1 cellular context compared by ENCODE assay signal in genomic region chr7:106071999-106072714, GRCh38.
TF ChIP-seq lines count a peak whose summit lies in the region.

No MANE protein-coding gene starts in this region.

TF ChIP-seq in HepG2, 621 proteins besides CTCF, POLR2A, EP300 and RAD21 (continued from another document and continues in another):
- TF ChIP-seq IKZF5 (CRISPR knock-in tag; IDR thresholded peaks at IDR 0.05) (0 out of 2 replicates have a peak, but pooled peaks have one; percentile 32), THAP7 (CRISPR knock-in tag; IDR thresholded peaks at IDR 0.05) (no peak), ZMYM2 (CRISPR knock-in tag; IDR thresholded peaks at IDR 0.05) (0 out of 2 replicates have a peak, but pooled peaks have one; percentile 55), FOXA3 (CRISPR knock-in tag; IDR thresholded peaks at IDR 0.05) (peak; percentile 89), PHB2 (IDR thresholded peaks at IDR 0.05; ENCODE audit: partially characterized antibody) (no peak), SALL2 (CRISPR knock-in tag; IDR thresholded peaks at IDR 0.05) (no peak), RBM22 (optimal IDR thresholded peaks at IDR 0.05; ENCODE audit: low read length) (no peak), ZNF737 (CRISPR knock-in tag; IDR thresholded peaks at IDR 0.05; ENCODE audit: borderline replicate concordance) (no peak), ZNF781 (CRISPR knock-in tag; IDR thresholded peaks at IDR 0.05; ENCODE audit: borderline replicate concordance, not compliant biosample characterization) (no peak), ZUFSP (CRISPR knock-in tag; IDR thresholded peaks at IDR 0.05; ENCODE audit: borderline replicate concordance) (no peak), SMC3 (IDR thresholded peaks at IDR 0.05; ENCODE audit: low read length) (no peak), HNRNPUL1 (IDR thresholded peaks at IDR 0.05; ENCODE audit: low read depth, low read length) (no peak), TFDP1 (CRISPR knock-in tag; IDR thresholded peaks at IDR 0.05; ENCODE audit: borderline replicate concordance) (no peak), ZNF720 (CRISPR knock-in tag; IDR thresholded peaks at IDR 0.05) (no peak), SPEN (CRISPR knock-in tag; IDR thresholded peaks at IDR 0.05; ENCODE audit: low read depth) (no peak), ZSCAN31 (CRISPR knock-in tag; IDR thresholded peaks at IDR 0.05; ENCODE audit: low read depth) (no peak), HOXD1 (CRISPR knock-in tag; IDR thresholded peaks at IDR 0.05) (no peak), ZNF382 (CRISPR knock-in tag; IDR thresholded peaks at IDR 0.05; ENCODE audit: borderline replicate concordance) (no peak), ZNF546 (CRISPR knock-in tag; conservative IDR thresholded peaks at IDR 0.05) (no peak), MIER2 (CRISPR knock-in tag; IDR thresholded peaks at IDR 0.05) (no peak), PCBP2 (optimal IDR thresholded peaks at IDR 0.05; ENCODE audit: low read depth, low read length, poor library complexity, severe bottlenecking) (no peak), FOSL1 (CRISPR knock-in tag; IDR thresholded peaks at IDR 0.05; ENCODE audit: borderline replicate concordance) (no peak), ZNF460 (CRISPR knock-in tag; IDR thresholded peaks at IDR 0.05; ENCODE audit: borderline replicate concordance) (no peak), ZNF792 (CRISPR knock-in tag; IDR thresholded peaks at IDR 0.05) (no peak), ZNF614 (CRISPR knock-in tag; IDR thresholded peaks at IDR 0.05; ENCODE audit: borderline replicate concordance) (peak; percentile 62; the same call in 1 of the 2 replicates), ZNF354B (CRISPR knock-in tag; IDR thresholded peaks at IDR 0.05) (no peak), SP140L (CRISPR knock-in tag; IDR thresholded peaks at IDR 0.05; ENCODE audit: borderline replicate concordance) (no peak), MTA3 (CRISPR knock-in tag; IDR thresholded peaks at IDR 0.05) (no peak), ZBTB26 (CRISPR knock-in tag; IDR thresholded peaks at IDR 0.05; ENCODE audit: borderline replicate concordance) (no peak), ATF2 (CRISPR knock-in tag; IDR thresholded peaks at IDR 0.05) (peak; percentile 47; the same call in 1 of the 2 replicates), ZSCAN20 (CRISPR knock-in tag; IDR thresholded peaks at IDR 0.05; ENCODE audit: borderline replicate concordance) (peak; percentile 28; the same call in 1 of the 2 replicates), ATF5 (CRISPR knock-in tag; IDR thresholded peaks at IDR 0.05; ENCODE audit: low read depth) (no peak), SMAD3 (CRISPR knock-in tag; IDR thresholded peaks at IDR 0.05) (no peak), KAT2B (IDR thresholded peaks at IDR 0.05; ENCODE audit: borderline replicate concordance, low read depth, low read length) (no peak), ZNF788 (CRISPR knock-in tag; IDR thresholded peaks at IDR 0.05; ENCODE audit: borderline replicate concordance) (no peak), AGO1 (IDR thresholded peaks at IDR 0.05; ENCODE audit: low read depth, low read length, poor library complexity, severe bottlenecking) (no peak), NFYB (CRISPR knock-in tag; IDR thresholded peaks at IDR 0.05) (peak; percentile 52), ZNF589 (CRISPR knock-in tag; conservative IDR thresholded peaks at IDR 0.05) (no peak), GMEB2 (CRISPR knock-in tag; IDR thresholded peaks at IDR 0.05; ENCODE audit: low read depth) (no peak), XRCC5 (optimal IDR thresholded peaks at IDR 0.05; ENCODE audit: low read length) (peak; percentile 25), ZNF777 (CRISPR knock-in tag; IDR thresholded peaks at IDR 0.05) (no peak), SNRNP70 (IDR thresholded peaks at IDR 0.05; ENCODE audit: low read depth, low read length) (no peak), HMG20B (CRISPR knock-in tag; conservative IDR thresholded peaks at IDR 0.05) (no peak), THYN1 (CRISPR knock-in tag; IDR thresholded peaks at IDR 0.05; ENCODE audit: borderline replicate concordance, low read depth) (no peak), SP2 (CRISPR knock-in tag; IDR thresholded peaks at IDR 0.05) (no peak), PHF8 (CRISPR knock-in tag; IDR thresholded peaks at IDR 0.05) (no peak), ZNF256 (CRISPR knock-in tag; conservative IDR thresholded peaks at IDR 0.05) (no peak), NR3C1 (CRISPR knock-in tag; IDR thresholded peaks at IDR 0.05) (no peak), ZNF761 (CRISPR knock-in tag; conservative IDR thresholded peaks at IDR 0.05) (no peak), SP4 (CRISPR knock-in tag; IDR thresholded peaks at IDR 0.05) (0 out of 2 replicates have a peak, but pooled peaks have one; percentile 29), SOX13 (IDR thresholded peaks at IDR 0.05) (no peak), SOX13 (CRISPR knock-in tag; conservative IDR thresholded peaks at IDR 0.05 in 1 of 2, IDR thresholded peaks at IDR 0.05 in 1 of 2) (peak in 1 of 2 experiments; percentile 50; a peak in 2 of 4 replicates), ZZZ3 (CRISPR knock-in tag; IDR thresholded peaks at IDR 0.05; ENCODE audit: borderline replicate concordance) (no peak), ZMYM4 (CRISPR knock-in tag; IDR thresholded peaks at IDR 0.05) (peak; percentile 72), AFF4 (CRISPR knock-in tag; IDR thresholded peaks at IDR 0.05) (no peak), MYPOP (CRISPR knock-in tag; IDR thresholded peaks at IDR 0.05) (0 out of 2 replicates have a peak, but pooled peaks have one; percentile 6), ELF3 (CRISPR knock-in tag; IDR thresholded peaks at IDR 0.05) (no peak), KDM2A (CRISPR knock-in tag; IDR thresholded peaks at IDR 0.05; ENCODE audit: borderline replicate concordance, low read depth) (no peak), ZSCAN25 (CRISPR knock-in tag; IDR thresholded peaks at IDR 0.05) (no peak), PHF20 (CRISPR knock-in tag; IDR thresholded peaks at IDR 0.05) (no peak)
